29 cellular contexts compared by ENCODE assay signal in genomic region chr16:54347961-54348360, GRCh38.
A peak's percentile ranks its signal among the peaks of the same experiment; 100 is the strongest.
DNase-seq lines count a peak whose midpoint lies in the region; ATAC-seq and TF ChIP-seq lines count a peak whose summit lies in the region.
"Had no signal": no experiment of that assay in that cellular context is flagged by ENCODE, and none has a peak within 500 bp of the region (broad histone marks: within the 10 kb centered on the region; RNA-seq: fewer than 3 reads in every experiment).

No MANE protein-coding gene starts in this region.

- H2AFZ ChIP-seq in smooth muscle cell (ENCODE audit: low read depth): no peak overlapping the region
- H2AFZ ChIP-seq: GM23248, parathyroid adenoma had no signal

- H3K79me2 ChIP-seq in smooth muscle cell (ENCODE audit: low read depth): no peaks in the 10 kb centered on the region
- H3K79me2 ChIP-seq: parathyroid adenoma had no signal

- TF ChIP-seq CTCF in epithelial cell of esophagus (IDR thresholded peaks at IDR 0.05; ENCODE audit: insufficient read depth, low read depth, low read length, missing control alignments) (no peak), left lung (IDR thresholded peaks at IDR 0.05) (no peak), smooth muscle cell (IDR thresholded peaks at IDR 0.05; ENCODE audit: borderline replicate concordance, insufficient read depth, poor library complexity, severe bottlenecking) (no peak)

- no peak overlapping the region for H3K4me2 ChIP-seq in smooth muscle cell

- H3K4me3 Mint-ChIP-seq in stimulated activated naive B cell treated with anti-CD40 and anti-IgM and Interleukin-4, amounts not matched to agents 10 μg/mL and 1 μg/mL and 100 μg/mL, for 72 hours: no peak overlapping the region
- no peak overlapping the region for H3K4me3 Mint-ChIP-seq in activated CD4-positive, alpha-beta T cell treated with anti-CD3 and anti-CD28 coated beads, Interleukin-2, amount 10 ng/mL, durations not matched to agents 7 days and 5 days
- H3K4me3 Mint-ChIP-seq: activated CD8-positive, alpha-beta T cell treated with anti-CD3 and anti-CD28 coated beads, Interleukin-2, amount 10 ng/mL, durations not matched to agents 7 days and 5 days; activated naive CD4-positive, alpha-beta T cell treated with anti-CD3 and anti-CD28 coated beads, Interleukin-2, amount 50 U/mL, for 24 hours; stimulated activated effector memory CD8-positive, alpha-beta T cell treated with anti-CD3 and anti-CD28 coated beads, Interleukin-12 subunit alpha, Interleukin-12 subunit beta, amount 100 ng/mL, for 72 hours had no signal

- H3K4me1 Mint-ChIP-seq in stimulated activated naive B cell treated with anti-CD40 and anti-IgM and Interleukin-4, amounts not matched to agents 10 μg/mL and 1 μg/mL and 100 μg/mL, for 72 hours: no peaks in the 10 kb centered on the region
- no peaks in the 10 kb centered on the region for H3K4me1 Mint-ChIP-seq in activated CD4-positive, alpha-beta T cell treated with anti-CD3 and anti-CD28 coated beads, Interleukin-2, amount 10 ng/mL, durations not matched to agents 7 days and 5 days
- H3K4me1 Mint-ChIP-seq: activated naive CD4-positive, alpha-beta T cell treated with anti-CD3 and anti-CD28 coated beads, Interleukin-2, amount 50 U/mL, for 24 hours; stimulated activated effector memory CD8-positive, alpha-beta T cell treated with anti-CD3 and anti-CD28 coated beads, Interleukin-12 subunit alpha, Interleukin-12 subunit beta, amount 100 ng/mL, for 72 hours had no signal

- peaks cover 7 to 9% of the 10 kb centered on the region in 2 donors for H3K27me3 Mint-ChIP-seq in stimulated activated naive B cell treated with anti-CD40 and anti-IgM and Interleukin-4, amounts not matched to agents 10 μg/mL and 1 μg/mL and 100 μg/mL, for 72 hours
- H3K27me3 Mint-ChIP-seq in activated CD4-positive, alpha-beta T cell treated with anti-CD3 and anti-CD28 coated beads, Interleukin-2, amount 10 ng/mL, durations not matched to agents 7 days and 5 days: no peaks in the 10 kb centered on the region

- intact Hi-C loops in left lung (cut with DNase I): no loop called here

- H3K27ac ChIP-seq in left lung (no peak overlapping the region), smooth muscle cell (ENCODE audit: low read depth) (no peak overlapping the region)
- H3K27ac ChIP-seq: GM23248, lower lobe of right lung, parathyroid adenoma had no signal

- no peaks in the 10 kb centered on the region for H3K9me3 ChIP-seq in left lung
- no peaks in the 10 kb centered on the region for H3K9me3 ChIP-seq in smooth muscle cell (replicated peaks; ENCODE audit: low read depth)
- H3K9me3 ChIP-seq: lower lobe of right lung had no signal

- H3K36me3 ChIP-seq in left lung (no peaks in the 10 kb centered on the region), smooth muscle cell (ENCODE audit: low read depth) (no peaks in the 10 kb centered on the region)
- H3K36me3 ChIP-seq: lower lobe of right lung, MG63 had no signal

- ATAC-seq in left lung (peak; percentile 71), HG03432 (IDR thresholded peaks at IDR 0.05; ENCODE audit: unreplicated experiment) (no peak)
- ATAC-seq in stimulated activated naive B cell treated with anti-CD40 and anti-IgM and Interleukin-4, amounts not matched to agents 10 μg/mL and 1 μg/mL and 100 μg/mL, for 72 hours (replicated peaks): no peak
- ATAC-seq: activated CD8-positive, alpha-beta T cell treated with anti-CD3 and anti-CD28 coated beads, Interleukin-2, amount 10 ng/mL, durations not matched to agents 7 days and 5 days; lower lobe of right lung; right cardiac atrium; stimulated activated effector memory CD8-positive, alpha-beta T cell treated with anti-CD3 and anti-CD28 coated beads, Interleukin-12 subunit alpha, Interleukin-12 subunit beta, amount 100 ng/mL, for 72 hours had no signal

- no peaks in the 10 kb centered on the region for H3K36me3 Mint-ChIP-seq in stimulated activated naive B cell treated with anti-CD40 and anti-IgM and Interleukin-4, amounts not matched to agents 10 μg/mL and 1 μg/mL and 100 μg/mL, for 72 hours
- H3K36me3 Mint-ChIP-seq in activated CD4-positive, alpha-beta T cell treated with anti-CD3 and anti-CD28 coated beads, Interleukin-2, amount 10 ng/mL, durations not matched to agents 7 days and 5 days (ENCODE audit: low read depth): no peaks in the 10 kb centered on the region
- H3K36me3 Mint-ChIP-seq: activated naive CD4-positive, alpha-beta T cell treated with anti-CD3 and anti-CD28 coated beads, Interleukin-2, amount 50 U/mL, for 24 hours; stimulated activated effector memory CD8-positive, alpha-beta T cell treated with anti-CD3 and anti-CD28 coated beads, Interleukin-12 subunit alpha, Interleukin-12 subunit beta, amount 100 ng/mL, for 72 hours had no signal

- H3K9me3 Mint-ChIP-seq in stimulated activated naive B cell treated with anti-CD40 and anti-IgM and Interleukin-4, amounts not matched to agents 10 μg/mL and 1 μg/mL and 100 μg/mL, for 72 hours: peaks cover 0 to 4% of the 10 kb centered on the region in 2 donors
- H3K9me3 Mint-ChIP-seq in activated CD4-positive, alpha-beta T cell treated with anti-CD3 and anti-CD28 coated beads, Interleukin-2, amount 10 ng/mL, durations not matched to agents 7 days and 5 days: no peaks in the 10 kb centered on the region
- H3K9me3 Mint-ChIP-seq: activated naive CD4-positive, alpha-beta T cell treated with anti-CD3 and anti-CD28 coated beads, Interleukin-2, amount 50 U/mL, for 24 hours; activated T-helper 2 cell treated with anti-CD3 and anti-CD28 coated beads, Interferon-gamma antibody, Interleukin-2, Interleukin-4, amounts not matched to agents 10 μg/mL and 5 μg/mL and 100 μg/mL, durations not matched to agents 14 hours and 24 hours and 36 hours; stimulated activated effector memory CD8-positive, alpha-beta T cell treated with anti-CD3 and anti-CD28 coated beads, Interleukin-12 subunit alpha, Interleukin-12 subunit beta, amount 100 ng/mL, for 72 hours had no signal

- CTCF ChIA-PET in activated CD4-positive, alpha-beta T cell treated with anti-CD3 and anti-CD28 coated beads, Interleukin-2, amount 10 ng/mL, durations not matched to agents 7 days and 5 days (lab: Charles Lee): interaction anchor here (0.7 kb wide), 1 partner anchor 18 kb away, joined by 3 read pairs; no protein-coding TSS in a partner anchor

- WGBS in smooth muscle cell (ENCODE audit: low lambda C conversion rate): 68% methylated on average over 1 of the region's 1 CpG

- no peaks in the 10 kb centered on the region for H3F3A ChIP-seq in smooth muscle cell (ENCODE audit: low read depth)

- H3K27ac Mint-ChIP-seq in stimulated activated naive B cell treated with anti-CD40 and anti-IgM and Interleukin-4, amounts not matched to agents 10 μg/mL and 1 μg/mL and 100 μg/mL, for 72 hours: no peak overlapping the region
- H3K27ac Mint-ChIP-seq in activated CD4-positive, alpha-beta T cell treated with anti-CD3 and anti-CD28 coated beads, Interleukin-2, amount 10 ng/mL, durations not matched to agents 7 days and 5 days: no peak overlapping the region
- H3K27ac Mint-ChIP-seq: activated CD8-positive, alpha-beta T cell treated with anti-CD3 and anti-CD28 coated beads, Interleukin-2, amount 10 ng/mL, durations not matched to agents 7 days and 5 days; activated naive CD4-positive, alpha-beta T cell treated with anti-CD3 and anti-CD28 coated beads, Interleukin-2, amount 50 U/mL, for 24 hours; activated T-helper 2 cell treated with anti-CD3 and anti-CD28 coated beads, Interferon-gamma antibody, Interleukin-2, Interleukin-4, amounts not matched to agents 10 μg/mL and 5 μg/mL and 100 μg/mL, durations not matched to agents 14 hours and 24 hours and 36 hours; stimulated activated effector memory CD8-positive, alpha-beta T cell treated with anti-CD3 and anti-CD28 coated beads, Interleukin-12 subunit alpha, Interleukin-12 subunit beta, amount 100 ng/mL, for 72 hours had no signal

- H3K27me3 ChIP-seq in left lung: no peaks in the 10 kb centered on the region
- no peaks in the 10 kb centered on the region for H3K27me3 ChIP-seq in smooth muscle cell (ENCODE audit: low read depth)
- H3K27me3 ChIP-seq: MG63 had no signal

- no peak overlapping the region for H3K4me3 ChIP-seq in epithelial cell of esophagus (ENCODE audit: low read length)
- no peak overlapping the region for H3K4me3 ChIP-seq in left lung
- H3K4me3 ChIP-seq in smooth muscle cell: no peak overlapping the region
- H3K4me3 ChIP-seq: GM23248, lower lobe of right lung, MG63 had no signal

- no peaks in the 10 kb centered on the region for H4K20me1 ChIP-seq in smooth muscle cell (ENCODE audit: low read depth)

- H3K9ac ChIP-seq in smooth muscle cell (ENCODE audit: low read depth): no peak overlapping the region
- H3K9ac ChIP-seq: GM23248, parathyroid adenoma had no signal

- H3K4me1 ChIP-seq in left lung: no peaks in the 10 kb centered on the region
- H3K4me1 ChIP-seq in smooth muscle cell (ENCODE audit: low read depth): peaks cover 4% of the 10 kb centered on the region
- H3K4me1 ChIP-seq: lower lobe of right lung, parathyroid adenoma had no signal

- peak; percentile 52 for DNase-seq in EH (ENCODE audit: low read depth)
- peak; percentile 68 for DNase-seq in M059J (ENCODE audit: low read depth)
- DNase-seq in epithelial cell of esophagus (ENCODE audit: low read depth): peak; percentile 51
- DNase-seq in left lung: no peak
- DNase-seq in smooth muscle cell (lab: John Stamatoyannopoulos, UW; ENCODE audit: unreplicated experiment): no peak
- no peak for DNase-seq in stimulated activated naive B cell treated with anti-CD40 and anti-IgM and Interleukin-4, amounts not matched to agents 10 μg/mL and 1 μg/mL and 100 μg/mL, for 72 hours
- no peak for DNase-seq in activated CD4-positive, alpha-beta T cell treated with anti-CD3 and anti-CD28 coated beads, Interleukin-2, amount 10 ng/mL, durations not matched to agents 7 days and 5 days
- DNase-seq: activated CD4-positive, CD25-positive, alpha-beta regulatory T cell treated with anti-CD3 and anti-CD28 coated beads, Interleukin-2, amount 50 U/mL, for 72 hours; activated CD8-positive, alpha-beta T cell treated with anti-CD3 and anti-CD28 coated beads, Interleukin-2, amount 10 ng/mL, durations not matched to agents 7 days and 5 days; amygdala; effector CD8-positive, alpha-beta T cell; erythroblast; foreskin melanocyte; GM23248; lower lobe of right lung; MG63; NCI-H1105 treated with DMSO at 0.1 percent for 48 hours; NCI-H1930; NCI-H2227 treated with DMSO at 0.1 percent for 48 hours; NCI-H526 treated with DMSO at 0.1 percent for 48 hours; right cardiac atrium; RPMI8226; stimulated activated CD4-positive, alpha-beta T cell treated with anti-CD3 and anti-CD28 coated beads, Interleukin-12 subunit alpha, Interleukin-12 subunit beta, amount 100 ng/mL, for 4 hours; stimulated activated CD4-positive, alpha-beta T cell treated with anti-CD3 and anti-CD28 coated beads, Interleukin-4, amount 100 ng/mL, for 1 hour had no signal

- POLR2A ChIA-PET in activated CD4-positive, alpha-beta T cell treated with anti-CD3 and anti-CD28 coated beads, Interleukin-2, amount 10 ng/mL, durations not matched to agents 7 days and 5 days (lab: Charles Lee): no interaction called here

Comparison
In these comparisons a context has a peak if more than half of its experiments do, and no peak if none do; other contexts are left out.
1. DNase-seq: peak in EH (single experiment), M059J (single experiment) and epithelial cell of esophagus (single experiment); none in left lung (0 of 2), smooth muscle cell (single experiment), stimulated activated naive B cell treated with anti-CD40 and anti-IgM and Interleukin-4, amounts not matched to agents 10 μg/mL and 1 μg/mL and 100 μg/mL, for 72 hours (single experiment) and activated CD4-positive, alpha-beta T cell treated with anti-CD3 and anti-CD28 coated beads, Interleukin-2, amount 10 ng/mL, durations not matched to agents 7 days and 5 days (single experiment).